ENCODE assay signal across 13 cellular contexts in genomic region chr4:168636506-168637176, GRCh38.
DNase-seq lines count a peak whose midpoint lies in the region; ATAC-seq, FAIRE-seq and TF ChIP-seq lines count a peak whose summit lies in the region.
"Had no signal": no experiment of that assay in that cellular context is flagged by ENCODE, and none has a peak within 500 bp of the region (broad histone marks: within the 10 kb centered on the region; RNA-seq: fewer than 3 reads in every experiment).

No MANE protein-coding gene starts in this region.

- peaks cover 3 to 12% (median 8%) of the 10 kb centered on the region in 4 experiments; a peak in 5 of 7 replicates for H3K4me1 ChIP-seq in H1 (replicated peaks in 1 of 4; ENCODE audit: control insufficient read depth in 3 of 4, insufficient read depth in 4 of 4, low read length in 3 of 4)
- H3K4me1 ChIP-seq in mesenchymal stem cell (ENCODE audit: control insufficient read depth, insufficient read depth, low read depth, low read length) = peaks cover 23% of the 10 kb centered on the region
- peaks cover 18 to 61% of the 10 kb centered on the region in 2 donors for H3K4me1 ChIP-seq in thoracic aorta (ENCODE audit: control insufficient read depth in 1 of 2, low read depth in 2 of 2)

- H3K79me2 ChIP-seq in H1 (ENCODE audit: control insufficient read depth in 1 of 2, insufficient read depth in 2 of 2, low read length in 2 of 2) = no peaks in the 10 kb centered on the region

- H3K27me3 ChIP-seq in H1 (replicated peaks in 1 of 4; ENCODE audit: control insufficient read depth in 3 of 4, extremely low read depth in 1 of 4, insufficient read depth in 3 of 4, low read length in 3 of 4) (no peaks in the 10 kb centered on the region), mesenchymal stem cell (ENCODE audit: control insufficient read depth in 1 of 2, insufficient read depth in 1 of 2, low read length in 2 of 2) (no peaks in the 10 kb centered on the region), thoracic aorta (replicated peaks; ENCODE audit: insufficient read depth) (no peaks in the 10 kb centered on the region)

- H3K4me3 ChIP-seq in H1 (ENCODE audit: extremely low read depth in 1 of 4, insufficient read depth in 2 of 4, low read depth in 3 of 4, low read length in 4 of 4) (no peak overlapping the region), mesenchymal stem cell (ENCODE audit: insufficient read depth in 1 of 2, low read depth in 1 of 2, low read length in 2 of 2) (peak overlapping the region in 1 of 2 experiments; percentile 60), thoracic aorta (peak overlapping the region; percentile 39)

- no peak overlapping the region for H2AFZ ChIP-seq in H1 (ENCODE audit: low read length)
- no peak overlapping the region for H2AFZ ChIP-seq in mesenchymal stem cell (ENCODE audit: low read depth, low read length)

- H3K9ac ChIP-seq in H1 (replicated peaks in 1 of 4; ENCODE audit: extremely low read depth in 1 of 4, low read depth in 3 of 4, low read length in 3 of 4) (no peak overlapping the region), mesenchymal stem cell (ENCODE audit: low read length) (peak overlapping the region; percentile 86)

- TF ChIP-seq RAD21 in H1 (IDR thresholded peaks at IDR 0.05 in 1 of 2, conservative IDR thresholded peaks at IDR 0.05 in 1 of 2; ENCODE audit: low read depth in 2 of 2, low read length in 2 of 2) = no peak

- ATAC-seq in thoracic aorta (ENCODE audit: insufficient number of reproducible peaks, low FRiP score, low read depth) = peak; percentile 66

- no peak for TF ChIP-seq POLR2A in H1 (IDR thresholded peaks at IDR 0.05; ENCODE audit: control extremely low read depth in 1 of 2, low read depth in 2 of 2, low read length in 2 of 2)

- no peak overlapping the region for H4K5ac ChIP-seq in H1 (ENCODE audit: insufficient read length, low read depth, low read length)

- H4K8ac ChIP-seq in H1 (ENCODE audit: extremely low read depth, insufficient read depth, low read length) (no peak overlapping the region), mesenchymal stem cell (ENCODE audit: low read length) (peak overlapping the region; percentile 83)

- H3K79me1 ChIP-seq in H1 (ENCODE audit: low read depth, low read length) (no peaks in the 10 kb centered on the region), mesenchymal stem cell (replicated peaks; ENCODE audit: low read length, poor library complexity, severe bottlenecking) (peaks cover 4% of the 10 kb centered on the region)

- TF ChIP-seq CTCF in H1 (IDR thresholded peaks at IDR 0.05; ENCODE audit: control extremely low read depth in 1 of 3, insufficient read depth in 1 of 3, low read depth in 1 of 3, low read length in 3 of 3) (no peak), thoracic aorta (IDR thresholded peaks at IDR 0.05) (no peak)

- no peak overlapping the region for H3K14ac ChIP-seq in H1 (ENCODE audit: insufficient read length)
- no peak overlapping the region for H3K14ac ChIP-seq in mesenchymal stem cell (ENCODE audit: low read length in 2 of 2)

- POLR2A ChIA-PET in H1 (lab: Charles Lee; ENCODE audit: partially characterized antibody) = interaction anchor here (1.5 kb wide), 1 partner anchor 16 kb away, joined by 3 read pairs; no protein-coding TSS in a partner anchor

- H2BK5ac ChIP-seq in H1 (ENCODE audit: low read depth, low read length) (no peak overlapping the region), mesenchymal stem cell (ENCODE audit: low read depth, low read length, poor library complexity, severe bottlenecking) (peak overlapping the region; percentile 39)

- H3K23ac ChIP-seq in H1 (ENCODE audit: insufficient read length) = no peak overlapping the region
- no peak overlapping the region for H3K23ac ChIP-seq in mesenchymal stem cell (ENCODE audit: low read length in 2 of 2)

- H3K9me3 ChIP-seq in H1 (ENCODE audit: insufficient read depth in 2 of 2, low read depth in 1 of 2, low read length in 1 of 2) (no peaks in the 10 kb centered on the region), mesenchymal stem cell (ENCODE audit: control insufficient read depth, low read length) (no peaks in the 10 kb centered on the region), thoracic aorta (no peaks in the 10 kb centered on the region)
- H3K9me3 ChIP-seq: neutrophil had no signal

- H2AK5ac ChIP-seq in H1 (ENCODE audit: low read depth, low read length) (no peak overlapping the region), mesenchymal stem cell (ENCODE audit: low read length, severe bottlenecking) (peak overlapping the region; percentile 86)

- no peaks in the 10 kb centered on the region; the same call in none of the 2 replicates for H3K23me2 ChIP-seq in H1 (ENCODE audit: low read depth, low read length)

- CTCF ChIA-PET in H1 (lab: Charles Lee; ENCODE audit: partially characterized antibody) = interaction anchor here (0.7 to 1.7 kb wide), 7 partner anchors 18 to 307 kb away, joined by 3 to 5 read pairs (median 3); no protein-coding TSS in a partner anchor

- no peak overlapping the region for H3K4ac ChIP-seq in H1 (replicated peaks; ENCODE audit: insufficient read length, low read depth, low read length)
- no peak overlapping the region for H3K4ac ChIP-seq in mesenchymal stem cell (ENCODE audit: low read depth in 1 of 2, low read length in 2 of 2)

- DNase-seq in HTR-8/SVneo (ENCODE audit: insufficient read length, low spot score) (no peak), H1 (ENCODE audit: low read depth in 1 of 2, low spot score in 2 of 2) (no peak), mesenchymal stem cell (peak; percentile 84), thoracic aorta (ENCODE audit: low spot score) (no peak), NCI-H1930 (lab: John Stamatoyannopoulos, UW) (no peak), putamen (ENCODE audit: low spot score) (no peak), NCI-H2107 treated with DMSO at 0.1 percent for 48 hours (lab: John Stamatoyannopoulos, UW; ENCODE audit: unreplicated experiment) (no peak)
- no peak for DNase-seq in stimulated activated naive CD4-positive, alpha-beta T cell (lab: John Stamatoyannopoulos, UW)
- DNase-seq: activated CD4-positive, CD25-positive, alpha-beta regulatory T cell treated with anti-CD3 and anti-CD28 coated beads, Interleukin-2, amount 50 U/mL, for 72 hours; activated naive CD4-positive, alpha-beta T cell treated with anti-CD3 and anti-CD28 coated beads, Interleukin-2, amount 50 U/mL, for 16 hours; foreskin melanocyte; Kasumi-1 had no signal

- no peak overlapping the region for H4K91ac ChIP-seq in H1 (replicated peaks; ENCODE audit: insufficient read length, low read length)
- no peak overlapping the region for H4K91ac ChIP-seq in mesenchymal stem cell (ENCODE audit: low read length)

- H3K36me3 ChIP-seq in H1 (ENCODE audit: control insufficient read depth in 2 of 4, insufficient read depth in 4 of 4, low read length in 3 of 4) (no peaks in the 10 kb centered on the region), mesenchymal stem cell (ENCODE audit: control insufficient read depth in 1 of 2, insufficient read depth in 2 of 2, low read depth in 1 of 2, low read length in 2 of 2) (no peaks in the 10 kb centered on the region), thoracic aorta (no peaks in the 10 kb centered on the region)
- H3K36me3 ChIP-seq: neutrophil had no signal

- H3K56ac ChIP-seq in H1 (replicated peaks; ENCODE audit: insufficient read length, low read depth, low read length) = no peak overlapping the region

- no peak overlapping the region for H3K27ac ChIP-seq in H1 (ENCODE audit: low read depth, low read length)
- H3K27ac ChIP-seq in mesenchymal stem cell (ENCODE audit: low read length, poor library complexity, severe bottlenecking) = peak overlapping the region; percentile 83
- H3K27ac ChIP-seq in thoracic aorta = peak overlapping the region; percentile 71 to 84
- H3K27ac ChIP-seq: neutrophil had no signal

- no peak for TF ChIP-seq EP300 in H1 (IDR thresholded peaks at IDR 0.05; ENCODE audit: borderline replicate concordance in 1 of 2, low read depth in 2 of 2, low read length in 2 of 2)

- H2BK12ac ChIP-seq in H1 (ENCODE audit: low read depth, low read length) = peak overlapping the region; percentile 84; the same call in 1 of the 2 replicates
- H2BK12ac ChIP-seq in mesenchymal stem cell (ENCODE audit: low read length in 2 of 2) = peak overlapping the region; percentile 86 to 87

- no peaks in the 10 kb centered on the region for H4K20me1 ChIP-seq in H1 (replicated peaks in 1 of 2; ENCODE audit: control insufficient read depth in 1 of 2, insufficient read depth in 2 of 2, low read length in 2 of 2)

- no peak overlapping the region for H2BK120ac ChIP-seq in H1 (replicated peaks; ENCODE audit: low read depth, low read length)
- H2BK120ac ChIP-seq in mesenchymal stem cell (ENCODE audit: low read depth, low read length) = no peak overlapping the region

- FAIRE-seq in HTR-8/SVneo (lab: Jason Lieb, UNC) (peak; percentile 31), H1 (lab: Jason Lieb, UNC) (no peak)

- 84% methylated on average over 3 of the region's 3 CpGs; no CpG with 5 or more reads in 1 of the 2 experiments for whole genome bisulfite sequencing in H1 (ENCODE audit: extremely low coverage in 1 of 2, insufficient coverage in 1 of 2, insufficient read length in 1 of 2, insufficient replicate concordance in 2 of 2, low coverage in 1 of 2, low lambda C conversion rate in 2 of 2, missing lambda C conversion rate in 1 of 2), 2 experiments
- WGBS in mesenchymal stem cell = 10% methylated on average over 3 of the region's 3 CpGs

- H3K18ac ChIP-seq in H1 (ENCODE audit: extremely low read depth, low read length) = no peak overlapping the region
- peak overlapping the region; percentile 50 to 79 for H3K18ac ChIP-seq in mesenchymal stem cell (ENCODE audit: low read depth in 1 of 2, low read length in 2 of 2)

- H3K4me2 ChIP-seq in H1 (ENCODE audit: insufficient read depth in 1 of 2, low read depth in 2 of 2, low read length in 2 of 2) (no peak overlapping the region), mesenchymal stem cell (ENCODE audit: low read length, poor library complexity, severe bottlenecking) (peak overlapping the region; percentile 12)

- H2BK15ac ChIP-seq in H1 (ENCODE audit: low read length) (peak overlapping the region; percentile 54; the same call in 1 of the 2 replicates), mesenchymal stem cell (ENCODE audit: low read depth, poor library complexity, severe bottlenecking) (no peak overlapping the region)

- H2BK20ac ChIP-seq in H1 (ENCODE audit: low read length) = no peak overlapping the region

TF ChIP-seq in H1, 55 proteins besides CTCF, POLR2A, EP300 and RAD21 (continues in another document):
- TF ChIP-seq RNF2 (IDR thresholded peaks at IDR 0.05; ENCODE audit: borderline replicate concordance, low read depth, low read length, missing control alignments, poor library complexity, severe bottlenecking) (no peak), CTBP2 (IDR thresholded peaks at IDR 0.05; ENCODE audit: borderline replicate concordance, insufficient read depth, insufficient read length, low read length) (no peak), PHF8 (conservative IDR thresholded peaks at IDR 0.05; ENCODE audit: low read depth, low read length) (no peak), CBX8 (IDR thresholded peaks at IDR 0.05; ENCODE audit: borderline replicate concordance, low read depth, low read length) (no peak), BRCA1 (IDR thresholded peaks at IDR 0.05; ENCODE audit: low read depth, low read length) (no peak), YY1 (IDR thresholded peaks at IDR 0.05; ENCODE audit: low read depth, low read length) (no peak), CBX5 (IDR thresholded peaks at IDR 0.05; ENCODE audit: low read depth, low read length) (no peak), HDAC2 (IDR thresholded peaks at IDR 0.05; ENCODE audit: borderline replicate concordance in 1 of 2, low read depth in 2 of 2, low read length in 2 of 2) (no peak)
